In genomic region chr1:170978371-170978900, GRCh38 we compare ENCODE assay signal across 22 cellular contexts. TPM values are rescaled to one million over a fixed set of nuclear protein-coding genes. Genes with fewer than 3 reads are reported as not detected.
"Had no signal": no experiment of that assay in that cellular context is flagged by ENCODE, and none has a peak within 500 bp of the region (broad histone marks: within the 10 kb centered on the region; RNA-seq: fewer than 3 reads in every experiment).

No MANE protein-coding gene starts in this region.

- H3K27ac Mint-ChIP-seq: IgD-negative memory B cell had no signal

- H3K9ac ChIP-seq: KMS-11 had no signal

- H3K27ac ChIP-seq: HL-60, KMS-11 had no signal

- H3K4me3 ChIP-seq: K562 had no signal

- H3K4me1 Mint-ChIP-seq: IgD-negative memory B cell had no signal

- ATAC-seq: K562, SK-N-SH treated with all-trans-retinoic acid at 6 μM for 48 hours had no signal

- DNase-seq: Kasumi-1, NCI-H1092 treated with DMSO at 0.1 percent for 48 hours, NCI-H1436, NCI-H187, NCI-H2029, NCI-H2081 treated with DMSO at 0.1 percent for 48 hours, NCI-H2171, NCI-H226, NCI-H446, NCI-H510A, NCI-H524 treated with DMSO at 0.1 percent for 48 hours, NCI-H69, NCI-H774, Right ventricle myocardium superior, RPMI8226, SIG-M5 had no signal

- H3K36me3 Mint-ChIP-seq: IgD-negative memory B cell had no signal

- H3K4me3 Mint-ChIP-seq: IgD-negative memory B cell had no signal

- H3K4me2 ChIP-seq: KMS-11 had no signal

RNA-seq across cellular contexts. Expression of gene MROH9, which starts 43.1 kb away (rescaled TPM):
- total RNA-seq: K562, MCF 10A, Right ventricle myocardium superior had no signal
- polyA plus RNA-seq: IgD-negative memory B cell, K562 had no signal
